1 cellular context compared by ENCODE assay signal in the genomic region with DNA sequence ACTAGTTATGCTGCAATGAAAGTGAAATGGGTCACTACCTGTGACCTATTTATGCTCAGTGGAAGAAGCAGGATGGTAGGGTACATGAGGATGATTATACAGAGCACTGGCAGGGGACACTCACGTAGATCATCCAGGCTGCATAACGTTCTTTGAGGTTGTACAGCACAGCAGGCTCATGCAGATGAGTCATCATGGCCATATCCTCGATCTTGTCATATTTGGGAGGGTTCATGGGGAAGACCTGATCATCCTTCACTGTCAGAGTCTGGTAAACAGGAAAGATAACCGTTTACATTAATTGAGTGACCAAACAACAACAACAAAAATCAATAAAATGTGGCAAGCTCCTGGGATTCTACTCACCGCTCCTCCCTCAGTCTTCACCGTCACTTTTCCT.
TF ChIP-seq lines count a peak whose summit lies in the region.

No MANE protein-coding gene starts in this region.

TF ChIP-seq in GM23338, 12 proteins besides CTCF, POLR2A, EP300 and RAD21 (continued from another document):
- TF ChIP-seq ZNF462 (CRISPR knock-in tag; IDR thresholded peaks at IDR 0.05), result no peak
- TF ChIP-seq, protein P1, sequence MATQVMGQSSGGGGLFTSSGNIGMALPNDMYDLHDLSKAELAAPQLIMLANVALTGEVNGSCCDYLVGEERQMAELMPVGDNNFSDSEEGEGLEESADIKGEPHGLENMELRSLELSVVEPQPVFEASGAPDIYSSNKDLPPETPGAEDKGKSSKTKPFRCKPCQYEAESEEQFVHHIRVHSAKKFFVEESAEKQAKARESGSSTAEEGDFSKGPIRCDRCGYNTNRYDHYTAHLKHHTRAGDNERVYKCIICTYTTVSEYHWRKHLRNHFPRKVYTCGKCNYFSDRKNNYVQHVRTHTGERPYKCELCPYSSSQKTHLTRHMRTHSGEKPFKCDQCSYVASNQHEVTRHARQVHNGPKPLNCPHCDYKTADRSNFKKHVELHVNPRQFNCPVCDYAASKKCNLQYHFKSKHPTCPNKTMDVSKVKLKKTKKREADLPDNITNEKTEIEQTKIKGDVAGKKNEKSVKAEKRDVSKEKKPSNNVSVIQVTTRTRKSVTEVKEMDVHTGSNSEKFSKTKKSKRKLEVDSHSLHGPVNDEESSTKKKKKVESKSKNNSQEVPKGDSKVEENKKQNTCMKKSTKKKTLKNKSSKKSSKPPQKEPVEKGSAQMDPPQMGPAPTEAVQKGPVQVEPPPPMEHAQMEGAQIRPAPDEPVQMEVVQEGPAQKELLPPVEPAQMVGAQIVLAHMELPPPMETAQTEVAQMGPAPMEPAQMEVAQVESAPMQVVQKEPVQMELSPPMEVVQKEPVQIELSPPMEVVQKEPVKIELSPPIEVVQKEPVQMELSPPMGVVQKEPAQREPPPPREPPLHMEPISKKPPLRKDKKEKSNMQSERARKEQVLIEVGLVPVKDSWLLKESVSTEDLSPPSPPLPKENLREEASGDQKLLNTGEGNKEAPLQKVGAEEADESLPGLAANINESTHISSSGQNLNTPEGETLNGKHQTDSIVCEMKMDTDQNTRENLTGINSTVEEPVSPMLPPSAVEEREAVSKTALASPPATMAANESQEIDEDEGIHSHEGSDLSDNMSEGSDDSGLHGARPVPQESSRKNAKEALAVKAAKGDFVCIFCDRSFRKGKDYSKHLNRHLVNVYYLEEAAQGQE (IDR thresholded peaks at IDR 0.05; ENCODE audit: unreplicated experiment), result no peak
TF ChIP-seq in GM23338: peak in this region for 0.
